19 cellular contexts compared by ENCODE assay signal in the genomic region with DNA sequence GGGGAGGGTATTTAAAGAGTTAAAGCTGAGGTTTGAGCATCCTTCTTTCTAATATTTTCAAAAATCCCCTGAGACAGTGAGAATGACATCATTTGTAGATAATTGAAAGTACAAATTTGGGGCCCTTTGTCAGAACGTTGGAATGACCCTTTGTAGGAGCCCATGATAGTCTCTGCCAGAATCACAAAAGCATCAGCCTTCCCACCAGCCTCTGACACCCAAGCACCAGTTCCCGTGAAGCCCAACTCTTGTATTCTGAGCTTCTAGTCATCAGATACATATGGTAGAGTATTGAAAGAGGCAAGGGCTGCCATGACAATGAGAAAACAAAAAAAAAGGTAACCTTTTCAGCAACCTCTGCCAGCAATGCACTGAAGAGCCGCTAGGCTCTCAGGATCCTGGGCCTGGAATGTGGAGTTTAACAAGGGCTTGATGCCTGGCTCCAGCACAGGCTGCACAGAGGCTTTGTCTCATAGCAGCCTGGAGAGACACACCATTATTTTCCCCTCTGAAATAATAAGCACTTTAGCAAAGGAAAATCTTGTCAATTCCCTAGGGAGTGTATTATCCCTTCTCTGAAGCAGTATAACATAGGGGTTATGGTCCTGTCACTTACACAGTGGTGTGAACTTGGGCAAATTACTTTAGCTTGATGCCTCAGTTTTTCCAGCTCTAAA.
DNase-seq lines count a peak whose midpoint lies in the region; ATAC-seq, FAIRE-seq and TF ChIP-seq lines count a peak whose summit lies in the region.
"Had no signal": no experiment of that assay in that cellular context is flagged by ENCODE, and none has a peak within 500 bp of the region (broad histone marks: within the 10 kb centered on the region; RNA-seq: fewer than 3 reads in every experiment).

No MANE protein-coding gene starts in this region.

- BruUV-seq in GM12878 (replicated peaks; lab: Mats Ljungman, UMichigan), result no TSS peak

- no peak overlapping the region for H3K9ac ChIP-seq in KMS-11
- no peak overlapping the region for H3K9ac ChIP-seq in GM12878 (ENCODE audit: control insufficient read depth, insufficient read depth, low read length)

- CTCF ChIA-PET in GM12878 (lab: Yijun Ruan, JAX), result interaction anchor here (1.4 kb wide), 1 partner anchor 29 kb away, joined by 3 read pairs; no protein-coding TSS in a partner anchor
- CTCF ChIA-PET in activated CD4-positive, alpha-beta memory T cell treated with anti-CD3 and anti-CD28 coated beads for 36 hours (lab: Charles Lee), result no interaction called here

- H4K20me1 ChIP-seq in KMS-11 (ENCODE audit: insufficient read depth) (no peaks in the 10 kb centered on the region), GM12878 (ENCODE audit: control insufficient read depth, insufficient read depth) (no peaks in the 10 kb centered on the region)

- TF ChIP-seq POLR2A in GM12878 (IDR thresholded peaks at IDR 0.05; ENCODE audit: low read depth, low read length) (no peak), testis (IDR thresholded peaks at IDR 0.05) (no peak)

- H2AFZ ChIP-seq in KMS-11 (ENCODE audit: low read depth) (no peak overlapping the region), GM12878 (ENCODE audit: control insufficient read depth, low read depth, low read length) (no peak overlapping the region)

- TF ChIP-seq EP300 in GM12878 (IDR thresholded peaks at IDR 0.05; ENCODE audit: borderline replicate concordance in 1 of 2, control insufficient read depth in 1 of 2, low read depth in 2 of 2, low read length in 2 of 2), result no peak

- in situ Hi-C loops in GM12878 (cut with MboI), result no loop called here

- WGBS in GM12878 (ENCODE audit: insufficient coverage, insufficient replicate concordance, low lambda C conversion rate, missing lambda C conversion rate), result 64% methylated on average over 3 of the region's 3 CpGs
- whole genome bisulfite sequencing in testis, 2 donors, result 67 to 73% methylated on average over 3 of the region's 3 CpGs

- DNase-seq in GM12878 (ENCODE audit: low read depth, low spot score), result no peak
- DNase-seq in OCI-M1 (lab: John Stamatoyannopoulos, UW), result no peak
- DNase-seq in NCI-H446 treated with DMSO at 0.1 percent for 48 hours (lab: John Stamatoyannopoulos, UW), result no peak
- DNase-seq in activated CD4-positive, alpha-beta memory T cell treated with anti-CD3 and anti-CD28 coated beads for 36 hours, result no peak
- DNase-seq in testis, result no peak
- DNase-seq: activated B cell treated with CpG ODN at 0.5 μM for 24 hours, activated gamma-delta T cell treated with Interleukin-2 at 50 U/mL for 16 hours, anterior cingulate cortex, cortex of kidney, HFFc6, mammary epithelial cell, NCI-H2081 treated with DMSO at 0.1 percent for 48 hours, nephron progenitor cell, retina, SIG-M5, T-helper 17 cell had no signal

- H3K79me2 ChIP-seq in KMS-11 (ENCODE audit: insufficient read depth, low read depth), result no peaks in the 10 kb centered on the region
- no peaks in the 10 kb centered on the region for H3K79me2 ChIP-seq in GM12878 (ENCODE audit: control insufficient read depth, insufficient read depth, low read length)

- H3K4me3 ChIP-seq in KMS-11 (IDR thresholded peaks at IDR 0.05; ENCODE audit: insufficient read depth, low read depth, low read length), result no peak overlapping the region
- H3K4me3 ChIP-seq in GM12878, result no peak overlapping the region
- H3K4me3 ChIP-seq in testis, result no peak overlapping the region

- no peak overlapping the region for H3K4me3 Mint-ChIP-seq in nephron
- H3K4me3 Mint-ChIP-seq in activated CD4-positive, alpha-beta memory T cell treated with anti-CD3 and anti-CD28 coated beads for 36 hours, result no peak overlapping the region
- H3K4me3 Mint-ChIP-seq: activated B cell treated with CpG ODN at 0.5 μM for 24 hours, HFFc6, nephron progenitor cell, T-helper 17 cell had no signal

- no peak for FAIRE-seq in GM12878 (lab: Jason Lieb, UNC)

- H3K4me1 ChIP-seq in KMS-11 (ENCODE audit: low read depth, poor library complexity, severe bottlenecking) (peaks cover 33% of the 10 kb centered on the region), GM12878 (ENCODE audit: control insufficient read depth, insufficient read depth, low read length) (peaks cover 23% of the 10 kb centered on the region), testis (no peaks in the 10 kb centered on the region)

- RAD21 ChIA-PET in GM12878 (lab: Charles Lee; ENCODE audit: unreplicated experiment), result interaction anchor here (0.9 kb wide), 1 partner anchor 48 kb away, joined by 5 read pairs; no protein-coding TSS in a partner anchor

- ATAC-seq in GM12878, result peak; percentile 65
- ATAC-seq: T-helper 17 cell had no signal

- H3K36me3 ChIP-seq in KMS-11 (ENCODE audit: insufficient read depth), result no peaks in the 10 kb centered on the region
- H3K36me3 ChIP-seq in GM12878 (ENCODE audit: control insufficient read depth in 2 of 2, insufficient read depth in 2 of 2, low read length in 1 of 2), result peaks cover 0 to 3% of the 10 kb centered on the region in 2 experiments; a peak in 1 of 4 replicates
- no peaks in the 10 kb centered on the region for H3K36me3 ChIP-seq in testis (ENCODE audit: low read depth, missing control alignments)

- H3K27ac Mint-ChIP-seq in nephron, result peak overlapping the region; percentile 17 to 33 (median 28)
- no peak overlapping the region for H3K27ac Mint-ChIP-seq in activated CD4-positive, alpha-beta memory T cell treated with anti-CD3 and anti-CD28 coated beads for 36 hours
- H3K27ac Mint-ChIP-seq: activated B cell treated with CpG ODN at 0.5 μM for 24 hours, T-helper 17 cell had no signal

- H3K4me2 ChIP-seq in KMS-11 (peak overlapping the region; percentile 70; the same call in 1 of the 2 replicates), GM12878 (ENCODE audit: control insufficient read depth, insufficient read depth) (no peak overlapping the region)

- H3K9me3 ChIP-seq in GM12878 (replicated peaks; ENCODE audit: control insufficient read depth, insufficient read depth, low read length) (no peaks in the 10 kb centered on the region), testis (no peaks in the 10 kb centered on the region)

- H3K27me3 Mint-ChIP-seq in nephron (ENCODE audit: low read depth), result no peaks in the 10 kb centered on the region
- H3K27me3 Mint-ChIP-seq in activated CD4-positive, alpha-beta memory T cell treated with anti-CD3 and anti-CD28 coated beads for 36 hours, result peaks cover 3% of the 10 kb centered on the region
- H3K27me3 Mint-ChIP-seq: activated B cell treated with CpG ODN at 0.5 μM for 24 hours had no signal

- no peak for TF ChIP-seq RAD21 in GM12878 (IDR thresholded peaks at IDR 0.05; ENCODE audit: insufficient read depth, low read depth, low read length)

- H3K4me1 Mint-ChIP-seq in nephron, result peaks cover 59% of the 10 kb centered on the region
- H3K4me1 Mint-ChIP-seq in activated CD4-positive, alpha-beta memory T cell treated with anti-CD3 and anti-CD28 coated beads for 36 hours (ENCODE audit: low read depth), result no peaks in the 10 kb centered on the region
- H3K4me1 Mint-ChIP-seq: T-helper 17 cell had no signal

- H3K27me3 ChIP-seq in KMS-11 (ENCODE audit: insufficient read depth, low read depth), result no peaks in the 10 kb centered on the region
- no peaks in the 10 kb centered on the region for H3K27me3 ChIP-seq in GM12878 (replicated peaks in 1 of 2; ENCODE audit: control insufficient read depth in 2 of 2, insufficient read depth in 2 of 2, low read length in 1 of 2)
- no peaks in the 10 kb centered on the region for H3K27me3 ChIP-seq in testis

- intact Hi-C loops in GM12878 (cut with micrococcal nuclease; ENCODE audit: unreplicated experiment), result no loop called here
- intact Hi-C loops in activated CD4-positive, alpha-beta memory T cell treated with anti-CD3 and anti-CD28 coated beads for 36 hours (cut with micrococcal nuclease), result no loop called here
- intact Hi-C loops in testis (cut with DNase I; ENCODE audit: low total_unique reads), result no loop called here

- POLR2A ChIA-PET in GM12878 (lab: Charles Lee), result no interaction called here
- POLR2A ChIA-PET in activated CD4-positive, alpha-beta memory T cell treated with anti-CD3 and anti-CD28 coated beads for 36 hours (lab: Charles Lee), result no interaction called here

- no peaks in the 10 kb centered on the region for H3K9me3 Mint-ChIP-seq in nephron
- no peaks in the 10 kb centered on the region for H3K9me3 Mint-ChIP-seq in activated CD4-positive, alpha-beta memory T cell treated with anti-CD3 and anti-CD28 coated beads for 36 hours
- H3K9me3 Mint-ChIP-seq: activated B cell treated with CpG ODN at 0.5 μM for 24 hours, HFFc6, nephron progenitor cell had no signal

- peaks cover 54% of the 10 kb centered on the region for H3K36me3 Mint-ChIP-seq in nephron (ENCODE audit: low read depth)
- H3K36me3 Mint-ChIP-seq in activated CD4-positive, alpha-beta memory T cell treated with anti-CD3 and anti-CD28 coated beads for 36 hours, result no peaks in the 10 kb centered on the region

- 0 out of 2 replicates have a peak, but pooled peaks have one; percentile 1 for TF ChIP-seq CTCF in GM12874 (IDR thresholded peaks at IDR 0.05; ENCODE audit: insufficient read depth, low read depth, low read length)
- no peak for TF ChIP-seq CTCF in KMS-11 (conservative IDR thresholded peaks at IDR 0.05; ENCODE audit: low read depth, low read length)
- no peak for TF ChIP-seq CTCF in GM12878 (IDR thresholded peaks at IDR 0.05 in 2 of 3, conservative IDR thresholded peaks at IDR 0.05 in 1 of 3; ENCODE audit: control insufficient read depth in 2 of 3, extremely low read depth in 1 of 3, insufficient read depth in 1 of 3, low read depth in 3 of 3, low read length in 3 of 3)
- TF ChIP-seq CTCF in nephron (IDR thresholded peaks at IDR 0.05; ENCODE audit: unreplicated experiment in 3 of 3), result no peak
- TF ChIP-seq CTCF in testis (IDR thresholded peaks at IDR 0.05), result no peak

- H3K27ac ChIP-seq in KMS-11 (no peak overlapping the region), GM12878 (ENCODE audit: control insufficient read depth, insufficient read depth) (no peak overlapping the region), testis (no peak overlapping the region)

- SMC1A ChIA-PET in GM12878 (lab: Charles Lee; ENCODE audit: uncharacterized antibody, unreplicated experiment), result interaction anchor here (0.5 to 1.3 kb wide), 3 partner anchors 12 to 190 kb away, joined by 3 read pairs; no protein-coding TSS in a partner anchor

TF ChIP-seq in GM12878, 131 proteins besides CTCF, POLR2A, EP300 and RAD21 (continues in another document):
- no peak for TF ChIP-seq TAF1 (IDR thresholded peaks at IDR 0.05; ENCODE audit: borderline replicate concordance, low read depth, low read length)
- no peak for TF ChIP-seq NFXL1 (IDR thresholded peaks at IDR 0.05; ENCODE audit: borderline replicate concordance)
